Comparison of ENCODE assay signal across 8 cellular contexts in genomic region chr2:88691339-88692183, GRCh38. TPM values are rescaled to one million over a fixed set of nuclear protein-coding genes. Genes with fewer than 3 reads are reported as not detected.
A peak's percentile ranks its signal among the peaks of the same experiment; 100 is the strongest.
DNase-seq lines count a peak whose midpoint lies in the region; ATAC-seq, FAIRE-seq and TF ChIP-seq lines count a peak whose summit lies in the region.

Gene RPIA (plus strand): TSS chr2:88691673. CDS start chr2:88691699, 26 bp downstream.

- peak within 1 kb of the TSS; percentile 90 for H3K4me2 ChIP-seq in keratinocyte (ENCODE audit: control insufficient read depth, extremely low read depth, insufficient read depth, low read depth, low read length)

- H4K20me1 ChIP-seq in keratinocyte (ENCODE audit: control insufficient read depth, extremely low read depth, insufficient read depth, low read length) = no peaks in the 10 kb centered on the region

- dilution Hi-C loops in keratinocyte (cut with MboI; ENCODE audit: extremely low pct_ligation_motif_present, low sequenced_read_pairs) = no loop called here

- peak in 1 of 3 experiments; percentile 36 for TF ChIP-seq CTCF in keratinocyte (optimal IDR thresholded peaks at IDR 0.05 in 1 of 3, IDR thresholded peaks at IDR 0.05 in 1 of 3, conservative IDR thresholded peaks at IDR 0.05 in 1 of 3; ENCODE audit: extremely low read depth in 1 of 3, insufficient read depth in 2 of 3, low read length in 3 of 3)

- H3K36me3 ChIP-seq in keratinocyte (ENCODE audit: control insufficient read depth in 2 of 2, extremely low read depth in 1 of 2, insufficient read depth in 2 of 2, low read length in 2 of 2) = no peaks in the 10 kb centered on the region

- H3K27me3 ChIP-seq in keratinocyte (ENCODE audit: control insufficient read depth, extremely low read depth, insufficient read depth, low read length) = no peaks in the 10 kb centered on the region

- FAIRE-seq in keratinocyte (lab: Jason Lieb, UNC) = peak; percentile 32

- peak within 1 kb of the TSS; percentile 90 for H2AFZ ChIP-seq in keratinocyte (ENCODE audit: control insufficient read depth, low read length)

- H3K79me2 ChIP-seq in keratinocyte (ENCODE audit: control insufficient read depth, insufficient read depth, low read length) = peaks cover 48% of the 10 kb centered on the region

- ATAC-seq in GM19043 (IDR thresholded peaks at IDR 0.05; ENCODE audit: low read depth, unreplicated experiment) = peak; percentile 90
- peak; percentile 97 for ATAC-seq in HG03378 (IDR thresholded peaks at IDR 0.05; ENCODE audit: unreplicated experiment)
- peak; percentile 97 for ATAC-seq in activated CD4-positive, CD25-positive, alpha-beta regulatory T cell treated with anti-CD3 and anti-CD28 coated beads, Interleukin-2, amount 50 U/mL, for 24 hours

- H3K9me1 ChIP-seq in keratinocyte (ENCODE audit: control insufficient read depth, extremely low read depth, insufficient read depth, low read length) = no peaks in the 10 kb centered on the region

- peak within 1 kb of the TSS; percentile 82 for H3K9ac ChIP-seq in keratinocyte (ENCODE audit: control insufficient read depth, extremely low read depth, insufficient read depth, low read length)

- peaks cover 12% of the 10 kb centered on the region for H3K4me1 ChIP-seq in keratinocyte (ENCODE audit: control insufficient read depth, extremely low read depth, insufficient read depth, low read length)

- H3K9me3 ChIP-seq in keratinocyte (ENCODE audit: control insufficient read depth, low read depth, low read length) = no peaks in the 10 kb centered on the region

- peak within 1 kb of the TSS; percentile 79 to 98 (median 90) for H3K4me3 ChIP-seq in keratinocyte (ENCODE audit: control insufficient read depth in 2 of 3, extremely low read depth in 1 of 3, insufficient read depth in 2 of 3, low read depth in 1 of 3, low read length in 3 of 3)

- DNase-seq in Ammon's horn (ENCODE audit: low spot score) (peak; percentile 98), NCI-H446 treated with DMSO at 0.1 percent for 48 hours (lab: John Stamatoyannopoulos, UW) (peak; percentile 97), cerebellar cortex (ENCODE audit: low spot score) (peak; percentile 98), keratinocyte (ENCODE audit: low read depth, low spot score) (peak; percentile 83)
- peak; percentile 96 to 97 for DNase-seq in stimulated activated CD4-positive, alpha-beta T cell treated with anti-CD3 and anti-CD28 coated beads, Interleukin-15, amount 100 ng/mL, for 1 hour (ENCODE audit: low read depth in 1 of 2, low spot score in 1 of 2)

- H3K27ac ChIP-seq in keratinocyte (ENCODE audit: control insufficient read depth, insufficient read depth, low read length) = peak within 1 kb of the TSS; percentile 90

RNA-seq across cellular contexts. Expression of gene RPIA, which starts in this region (rescaled TPM):
- 6.6 to 11.4 TPM (median 7.1 TPM) in 3 replicates for polyA plus RNA-seq in keratinocyte
- polyA plus RNA-seq in keratinocyte (2011; ENCODE audit: low read depth) = 4.2 TPM
- 6.8 and 7.8 TPM in 2 replicates for polyA plus RNA-seq in keratinocyte (2011; cell fraction: cytosol; rRNA removed)
- polyA plus RNA-seq in keratinocyte (2011; cell fraction: nucleus; rRNA removed) = 5.2 and 7.2 TPM in 2 replicates
- 8.6 and 10.3 TPM in 2 replicates for polyA plus RNA-seq in keratinocyte (2012; ENCODE audit: low replicate concordance)
- polyA minus RNA-seq in keratinocyte = 3.7 to 9.5 TPM (median 6.8 TPM) in 3 replicates
- polyA minus RNA-seq in keratinocyte (2011; cell fraction: cytosol; rRNA and poly(A)+ RNA removed) = 4.8 TPM
- polyA minus RNA-seq in keratinocyte (2011; cell fraction: nucleus; rRNA and poly(A)+ RNA removed) = 2.3 and 3.3 TPM in 2 replicates

Comparison
In these comparisons a context has a peak if more than half of its experiments do, and no peak if none do; other contexts are left out.
1. Peak in every context shown above with its lines: DNase-seq, ATAC-seq, H3K4me3 ChIP-seq and H3K27ac ChIP-seq.